22 cellular contexts compared by ENCODE assay signal in the genomic region with DNA sequence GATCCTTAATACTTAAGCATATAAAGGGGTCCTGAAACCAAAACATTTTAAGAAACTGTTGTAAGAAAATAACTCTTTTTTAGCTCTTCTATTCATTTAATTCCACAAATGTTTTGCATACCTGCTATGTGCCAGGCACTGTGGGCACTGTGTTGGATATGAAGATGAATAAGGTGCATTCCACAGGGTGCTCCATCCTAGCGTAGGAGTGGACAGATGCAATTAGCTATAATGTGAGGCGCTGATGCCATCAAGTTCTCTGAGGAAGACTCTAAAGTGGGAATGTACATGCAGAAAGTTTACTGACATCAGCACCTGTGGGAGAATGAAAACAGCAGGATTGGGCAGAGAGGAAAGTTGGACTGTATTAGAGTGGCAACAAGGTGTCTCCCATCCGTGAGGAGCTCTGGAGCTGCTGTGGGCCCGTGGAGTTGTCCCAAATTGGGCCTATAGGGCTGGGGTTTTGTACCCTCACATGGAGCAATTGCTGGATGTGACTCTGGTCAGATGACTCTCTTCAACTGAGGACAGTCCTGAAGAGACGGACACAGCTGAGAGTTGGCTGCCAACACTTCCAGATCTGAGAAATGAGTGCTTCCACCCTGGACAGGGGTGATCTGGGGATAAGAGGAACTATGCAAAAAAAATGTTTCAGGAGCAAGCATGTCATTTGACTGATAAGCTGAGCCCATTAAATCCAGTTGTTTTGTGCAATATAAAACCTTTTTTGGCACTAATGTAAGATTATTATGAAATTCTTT. TPM values are rescaled to one million over a fixed set of nuclear protein-coding genes. Genes with fewer than 3 reads are reported as not detected.
"Had no signal": no experiment of that assay in that cellular context is flagged by ENCODE, and none has a peak within 500 bp of the region (broad histone marks: within the 10 kb centered on the region; RNA-seq: fewer than 3 reads in every experiment).

No MANE protein-coding gene starts in this region.

- H3K4me3 ChIP-seq: sigmoid colon, smooth muscle cell had no signal

- H3K27me3 ChIP-seq: sigmoid colon had no signal

- H3K9me3 ChIP-seq: sigmoid colon had no signal

- DNase-seq: activated B cell treated with CpG ODN at 0.5 μM for 24 hours; activated CD4-positive, alpha-beta T cell treated with anti-CD3 and anti-CD28 coated beads for 36 hours; activated CD4-positive, alpha-beta T cell treated with anti-CD3 and anti-CD28 coated beads, Interleukin-2, amount 50 U/mL, for 4 hours; activated CD8-positive, alpha-beta memory T cell treated with anti-CD3 and anti-CD28 coated beads for 24 hours; activated CD8-positive, alpha-beta memory T cell treated with anti-CD3 and anti-CD28 coated beads, Interleukin-2, amount 50 U/mL, for 4 hours; activated T-cell treated with anti-CD3 and anti-CD28 coated beads, Interleukin-2, amount 50 U/mL, for 24 hours; amniotic stem cell; kidney; mammary epithelial cell; sigmoid colon; stimulated activated CD4-positive, alpha-beta T cell treated with anti-CD3 and anti-CD28 coated beads, Interleukin-4, amount 100 ng/mL, for 1 hour; stimulated activated naive CD4-positive, alpha-beta T cell treated with Interleukin-2 at 50 U/mL for 16 hours; SW 1271; T-helper 17 cell had no signal

- H3K27ac ChIP-seq: epithelial cell of prostate, parathyroid adenoma, sigmoid colon had no signal

- ATAC-seq: activated CD4-positive, alpha-beta T cell treated with anti-CD3 and anti-CD28 coated beads for 36 hours; activated naive CD4-positive, alpha-beta T cell treated with anti-CD3 and anti-CD28 coated beads, Interleukin-2, amount 50 U/mL, for 72 hours; activated T-helper 17 cell treated with anti-CD3 and anti-CD28 coated beads, Interleukin-2, amount 50 U/mL, for 72 hours; left lobe of liver; natural killer cell treated with Interleukin-12 subunit alpha and Interleukin-12 subunit beta and Interleukin-15 and Interleukin-18, amount 100 ng/mL, for 72 hours; T-helper 17 cell had no signal

RNA-seq across cellular contexts. Expression of gene CD8A, which starts 22.3 kb away (rescaled TPM):
- total RNA-seq: chondrocyte, smooth muscle cell had no signal
- polyA plus RNA-seq: smooth muscle cell had no signal
